In the genomic region with DNA sequence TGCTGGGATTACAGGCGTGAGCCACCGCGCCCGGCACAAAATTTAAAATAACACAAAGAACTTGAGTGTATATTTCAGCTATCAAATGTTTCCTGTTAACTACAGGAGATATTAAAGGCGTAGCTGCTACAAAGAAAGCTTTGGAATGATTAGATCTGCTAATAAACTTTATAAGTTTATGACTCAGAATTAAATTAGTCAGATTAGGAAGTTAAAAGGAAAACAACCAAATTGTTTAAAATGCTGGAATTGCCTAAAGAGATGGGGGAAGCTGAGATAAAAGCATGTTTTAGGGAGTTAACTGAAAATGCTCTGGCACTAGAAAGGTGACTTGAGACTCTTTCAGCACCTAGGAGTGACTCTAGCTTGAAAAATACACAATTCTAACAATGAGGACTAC, we compare ENCODE assay signal across 27 cellular contexts. TPM values are rescaled to one million over a fixed set of nuclear protein-coding genes. Genes with fewer than 3 reads are reported as not detected.
DNase-seq lines count a peak whose midpoint lies in the region; ATAC-seq, FAIRE-seq and TF ChIP-seq lines count a peak whose summit lies in the region.
"Had no signal": no experiment of that assay in that cellular context is flagged by ENCODE, and none has a peak within 500 bp of the region (broad histone marks: within the 10 kb centered on the region; RNA-seq: fewer than 3 reads in every experiment).

No MANE protein-coding gene starts in this region.

- intact Hi-C loops in A673 (cut with micrococcal nuclease; ENCODE audit: unreplicated experiment), result no loop called here

- FAIRE-seq in endometrium (lab: Jason Lieb, UNC), result peak; percentile 79
- FAIRE-seq: A549, GM12878, GM12892, GM18507 had no signal

- H3K9me3 ChIP-seq in A673 (ENCODE audit: low read depth, low read length, poor library complexity, severe bottlenecking) (no peaks in the 10 kb centered on the region), Peyer's patch (no peaks in the 10 kb centered on the region)
- H3K9me3 ChIP-seq: A549, BE2C, BLaER1 had no signal

- ATAC-seq in HG02938 (IDR thresholded peaks at IDR 0.05; ENCODE audit: unreplicated experiment), result no peak
- ATAC-seq: A549, GM12878 had no signal

- no peak for TF ChIP-seq POLR2A in Peyer's patch (IDR thresholded peaks at IDR 0.05)

- H3K4me3 ChIP-seq in A673 (ENCODE audit: low read depth, low read length, poor library complexity, severe bottlenecking), result no peak overlapping the region
- H3K4me3 ChIP-seq in Peyer's patch, result no peak overlapping the region
- H3K4me3 ChIP-seq: A549, BLaER1, GM12878 had no signal

- H3K4me1 ChIP-seq in A673 (ENCODE audit: insufficient read depth, low read length, poor library complexity, severe bottlenecking), result peaks cover 5% of the 10 kb centered on the region
- H3K4me1 ChIP-seq in Peyer's patch, result no peaks in the 10 kb centered on the region
- H3K4me1 ChIP-seq: A549, BLaER1 had no signal

- TF ChIP-seq CTCF in A673 (conservative IDR thresholded peaks at IDR 0.05; ENCODE audit: low read depth, low read length) (no peak), Peyer's patch (IDR thresholded peaks at IDR 0.05) (no peak)

- CTCF ChIA-PET in A673 (lab: Charles Lee), result no interaction called here

- POLR2A ChIA-PET in A673 (lab: Charles Lee; ENCODE audit: low non-redundant PET), result no interaction called here

- BruUV-seq in A673 (replicated peaks; lab: Mats Ljungman, UMichigan), result no TSS peak

- H3K27ac ChIP-seq in A673 (ENCODE audit: low read depth, low read length, poor library complexity, severe bottlenecking) (no peak overlapping the region), Peyer's patch (no peak overlapping the region)
- H3K27ac ChIP-seq: 22Rv1, A549, BLaER1 had no signal

- H3K27me3 ChIP-seq in A673 (replicated peaks; ENCODE audit: insufficient read depth, low read depth, low read length, poor library complexity) (no peaks in the 10 kb centered on the region), Peyer's patch (no peaks in the 10 kb centered on the region)
- H3K27me3 ChIP-seq: BE2C, BLaER1 had no signal

- no peaks in the 10 kb centered on the region for H3K36me3 ChIP-seq in A673 (ENCODE audit: insufficient read depth, low read length, poor library complexity, severe bottlenecking)
- H3K36me3 ChIP-seq in Peyer's patch, result no peaks in the 10 kb centered on the region
- H3K36me3 ChIP-seq: BE2C, BLaER1 had no signal

- DNase-seq in A673 (ENCODE audit: low spot score), result peak; percentile 20
- peak; percentile 72 for DNase-seq in M059J (ENCODE audit: low read depth)
- no peak for DNase-seq in Peyer's patch
- no peak for DNase-seq in SIG-M5 treated with dmso at 0.1 percent for 504 hours (lab: John Stamatoyannopoulos, UW; ENCODE audit: unreplicated experiment)
- DNase-seq: ACHN; C1 segment of cervical spinal cord; CD4-positive, alpha-beta memory T cell; CD4-positive, CD25-positive, alpha-beta regulatory T cell; CD8-positive, alpha-beta memory T cell; COR-L47; DMS 273 treated with DMSO at 0.1 percent for 48 hours; DMS153; DMS53; DMS79; DND-41; EL; GDM1 had no signal

RNA-seq across cellular contexts. Expression of gene COL8A1, which starts 58.9 kb away (rescaled TPM):
- total RNA-seq in A673 (2021) (2.5 and 2.7 TPM in 2 replicates), Peyer's patch (1 to 10 TPM in 3 of 4 donors, not detected in 1; 2.3 to 5.3 (median 3.3) TPM)
- total RNA-seq in M059J (2014; rRNA removed; shearing (Covaris generic)), result 225 and 349 TPM in 2 replicates
- total RNA-seq: CD4-positive, alpha-beta memory T cell; CD4-positive, CD25-positive, alpha-beta regulatory T cell; CD8-positive, alpha-beta memory T cell; G401 had no signal

Comparison
In these comparisons a context has a peak if more than half of its experiments do, and no peak if none do; other contexts are left out.
1. DNase-seq: peak in A673 (single experiment) and M059J (single experiment); none in Peyer's patch (0 of 3) and SIG-M5 treated with dmso at 0.1 percent for 504 hours (single experiment).
2. RNA of gene COL8A1, which starts 58.9 kb away (total RNA-seq): 225 to 349 TPM in M059J; 2.3 to 5.3 TPM in Peyer's patch and 2.5 to 2.7 TPM in A673; every median in the first group is over 10 times any median in the second.